In the genomic region with DNA sequence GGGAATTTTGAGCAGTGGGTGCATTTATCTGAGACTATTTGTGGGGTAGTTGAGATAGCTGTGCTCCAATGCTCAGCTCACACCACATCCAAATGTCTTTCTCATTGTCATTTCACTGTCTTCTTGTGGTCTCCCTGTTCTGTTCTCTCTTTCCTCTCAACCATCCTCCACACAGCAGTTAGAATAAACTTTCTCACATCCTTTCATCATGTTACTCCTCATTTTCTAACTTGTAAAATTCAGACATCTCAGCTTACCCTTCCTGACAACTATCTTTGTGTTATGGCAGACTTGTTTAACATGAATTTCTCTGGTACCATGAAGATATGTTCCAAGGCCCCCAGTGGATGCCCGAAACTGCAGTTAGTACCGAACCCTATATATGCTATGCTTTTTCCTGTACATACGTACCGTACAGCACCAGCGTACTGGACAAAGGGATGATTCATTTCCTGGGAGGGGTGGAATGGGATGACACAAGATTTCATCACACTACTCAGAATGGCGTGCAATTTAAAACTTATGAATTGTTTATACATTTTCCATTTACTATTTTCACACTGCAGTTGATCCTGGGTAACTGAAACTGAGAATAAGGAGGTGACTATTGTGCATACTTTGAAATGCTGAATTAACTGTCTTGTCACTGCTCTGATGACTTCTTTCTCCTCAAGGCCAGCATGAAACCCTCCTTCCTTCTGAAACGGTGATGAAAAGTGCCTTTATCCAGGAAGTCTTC, we compare ENCODE assay signal across 9 cellular contexts.
A peak's percentile ranks its signal among the peaks of the same experiment; 100 is the strongest.
DNase-seq lines count a peak whose midpoint lies in the region; ATAC-seq and TF ChIP-seq lines count a peak whose summit lies in the region.
"Had no signal": no experiment of that assay in that cellular context is flagged by ENCODE, and none has a peak within 500 bp of the region (broad histone marks: within the 10 kb centered on the region; RNA-seq: fewer than 3 reads in every experiment).

No MANE protein-coding gene starts in this region.

- H3K36me3 Mint-ChIP-seq in CD4-positive, alpha-beta memory T cell = peaks cover 0 to under 1% of the 10 kb centered on the region in 2 donors

- DNase-seq in SJCRH30 (no peak), brain microvascular endothelial cell (peak; percentile 86), Right ventricle myocardium inferior (ENCODE audit: missing footprints) (no peak), NCI-H2081 treated with DMSO at 0.1 percent for 48 hours (lab: John Stamatoyannopoulos, UW) (no peak), NCI-H446 (lab: John Stamatoyannopoulos, UW) (no peak)
- DNase-seq in stimulated activated CD4-positive, alpha-beta T cell treated with anti-CD3 and anti-CD28 coated beads, Interleukin-2, amount 100 ng/mL, for 24 hours = peak; percentile 33 to 41
- DNase-seq in CD4-positive, alpha-beta memory T cell = no peak
- DNase-seq: Peyer's patch had no signal

- no peaks in the 10 kb centered on the region for H3K27me3 Mint-ChIP-seq in CD4-positive, alpha-beta memory T cell

- 0 out of 2 replicates have a peak overlapping the region, but pooled peaks have one; percentile 0 for H3K27ac ChIP-seq in SJCRH30
- peak overlapping the region; percentile 95 for H3K27ac ChIP-seq in brain microvascular endothelial cell
- no peak overlapping the region for H3K27ac ChIP-seq in CD4-positive, alpha-beta memory T cell (ENCODE audit: low read depth, low read length)
- H3K27ac ChIP-seq: Peyer's patch had no signal

- intact Hi-C loops in CD4-positive, alpha-beta memory T cell (cut with micrococcal nuclease) = no loop called here
- intact Hi-C loops in Right ventricle myocardium inferior (cut with DNase I) = no loop called here

- H3K4me1 ChIP-seq in SJCRH30 = peaks cover 27% of the 10 kb centered on the region
- peaks cover 30% of the 10 kb centered on the region for H3K4me1 ChIP-seq in CD4-positive, alpha-beta memory T cell (ENCODE audit: insufficient read depth, low read length)
- H3K4me1 ChIP-seq: Peyer's patch had no signal

- TF ChIP-seq CTCF in brain microvascular endothelial cell (IDR thresholded peaks at IDR 0.05; ENCODE audit: low read depth, low read length, missing control alignments) = no peak

- POLR2A ChIA-PET in CD4-positive, alpha-beta memory T cell (lab: Charles Lee; ENCODE audit: partially characterized antibody) = no interaction called here

- H3K27ac Mint-ChIP-seq in CD4-positive, alpha-beta memory T cell = peak overlapping the region in 3 of 7 donors; percentile 1 to 38 (median 6)

- H3K27me3 ChIP-seq in SJCRH30 = no peaks in the 10 kb centered on the region
- H3K27me3 ChIP-seq in brain microvascular endothelial cell (replicated peaks) = no peaks in the 10 kb centered on the region
- no peaks in the 10 kb centered on the region for H3K27me3 ChIP-seq in CD4-positive, alpha-beta memory T cell (ENCODE audit: insufficient read depth, low read length)
- H3K27me3 ChIP-seq: Peyer's patch had no signal

- no peaks in the 10 kb centered on the region for H3K9me3 ChIP-seq in SJCRH30 (replicated peaks)
- no peaks in the 10 kb centered on the region for H3K9me3 ChIP-seq in CD4-positive, alpha-beta memory T cell (ENCODE audit: control insufficient read depth in 1 of 2, low read length in 2 of 2)
- H3K9me3 ChIP-seq: Peyer's patch had no signal

- in situ Hi-C loops in brain microvascular endothelial cell (cut with HindIII; ENCODE audit: low pct_ligation_motif_present, low sequenced_read_pairs) = no loop called here

- H3K4me3 ChIP-seq in SJCRH30 (no peak overlapping the region), brain microvascular endothelial cell (ENCODE audit: low read depth, low read length) (no peak overlapping the region)
- H3K4me3 ChIP-seq in CD4-positive, alpha-beta memory T cell (ENCODE audit: low read length in 2 of 2) = no peak overlapping the region
- H3K4me3 ChIP-seq: Peyer's patch had no signal

- H3K36me3 ChIP-seq in SJCRH30 (no peaks in the 10 kb centered on the region), brain microvascular endothelial cell (replicated peaks) (no peaks in the 10 kb centered on the region)
- no peaks in the 10 kb centered on the region for H3K36me3 ChIP-seq in CD4-positive, alpha-beta memory T cell (ENCODE audit: insufficient read depth, low read length)
- H3K36me3 ChIP-seq: Peyer's patch had no signal

- ATAC-seq in HG02610 (IDR thresholded peaks at IDR 0.05; ENCODE audit: unreplicated experiment) = peak; percentile 46
- no peak for ATAC-seq in Right ventricle myocardium inferior

- peaks cover 32 to 48% (median 40%) of the 10 kb centered on the region in 4 donors for H3K4me1 Mint-ChIP-seq in CD4-positive, alpha-beta memory T cell

- CTCF ChIA-PET in CD4-positive, alpha-beta memory T cell (lab: Charles Lee; ENCODE audit: partially characterized antibody) = no interaction called here

- peaks cover 0 to 4% (median 0%) of the 10 kb centered on the region in 8 donors for H3K9me3 Mint-ChIP-seq in CD4-positive, alpha-beta memory T cell

- peak overlapping the region in 3 of 8 donors; percentile 0 to 58 (median 18) for H3K4me3 Mint-ChIP-seq in CD4-positive, alpha-beta memory T cell

Comparison
In these comparisons a context has a peak if more than half of its experiments do, and no peak if none do; other contexts are left out.
1. DNase-seq: peak in brain microvascular endothelial cell (single experiment) and stimulated activated CD4-positive, alpha-beta T cell treated with anti-CD3 and anti-CD28 coated beads, Interleukin-2, amount 100 ng/mL, for 24 hours (2 of 2); none in SJCRH30 (0 of 2), CD4-positive, alpha-beta memory T cell (0 of 5), Right ventricle myocardium inferior (single experiment), NCI-H2081 treated with DMSO at 0.1 percent for 48 hours (single experiment) and NCI-H446 (0 of 2).